23 cellular contexts compared by ENCODE assay signal in genomic region chr12:62621239-62621638, GRCh38.
A peak's percentile ranks its signal among the peaks of the same experiment; 100 is the strongest.
DNase-seq lines count a peak whose midpoint lies in the region; ATAC-seq and TF ChIP-seq lines count a peak whose summit lies in the region.
"Had no signal": no experiment of that assay in that cellular context is flagged by ENCODE, and none has a peak within 500 bp of the region (broad histone marks: within the 10 kb centered on the region; RNA-seq: fewer than 3 reads in every experiment).

No MANE protein-coding gene starts in this region.

- TF ChIP-seq CTCF in left lung (IDR thresholded peaks at IDR 0.05), result no peak

- intact Hi-C loops in left lung (cut with DNase I) (no loop called here), left colon (cut with DNase I, micrococcal nuclease) (no loop called here)

- peaks cover 10% of the 10 kb centered on the region for H3K4me1 Mint-ChIP-seq in stimulated activated naive CD8-positive, alpha-beta T cell treated with anti-CD3 and anti-CD28 coated beads, Interleukin-15, amount 100 ng/mL, for 72 hours
- H3K4me1 Mint-ChIP-seq: T-cell had no signal

- H3K27me3 ChIP-seq in left lung, result no peaks in the 10 kb centered on the region
- H3K27me3 ChIP-seq: cardiac muscle cell, MG63 had no signal

- ATAC-seq in left lung, result peak; percentile 63
- no peak for ATAC-seq in stimulated activated naive CD8-positive, alpha-beta T cell treated with anti-CD3 and anti-CD28 coated beads, Interleukin-15, amount 100 ng/mL, for 72 hours
- ATAC-seq in left colon, result no peak
- ATAC-seq in HG02571 (IDR thresholded peaks at IDR 0.05; ENCODE audit: unreplicated experiment), result no peak
- ATAC-seq: activated T-cell treated with anti-CD3 and anti-CD28 coated beads, Interleukin-2, amount 50 U/mL, for 72 hours; GM12878; HCT116; T-cell had no signal

- no peak overlapping the region for H3K4me3 Mint-ChIP-seq in stimulated activated naive CD8-positive, alpha-beta T cell treated with anti-CD3 and anti-CD28 coated beads, Interleukin-15, amount 100 ng/mL, for 72 hours
- H3K4me3 Mint-ChIP-seq: activated T-cell treated with anti-CD3 and anti-CD28 coated beads, Interleukin-2, amount 50 U/mL, for 72 hours; naive B cell; T-cell had no signal

- no peaks in the 10 kb centered on the region for H3K9me3 ChIP-seq in left lung
- H3K9me3 ChIP-seq: MG63 had no signal

- H3K27ac ChIP-seq in left lung, result no peak overlapping the region
- H3K27ac ChIP-seq: cardiac muscle cell had no signal

- H3K9me3 Mint-ChIP-seq in stimulated activated naive CD8-positive, alpha-beta T cell treated with anti-CD3 and anti-CD28 coated beads, Interleukin-15, amount 100 ng/mL, for 72 hours, result no peaks in the 10 kb centered on the region
- H3K9me3 Mint-ChIP-seq: activated T-cell treated with anti-CD3 and anti-CD28 coated beads, Interleukin-2, amount 50 U/mL, for 72 hours; naive B cell; T-cell had no signal

- DNase-seq in NCI-H1105 (lab: John Stamatoyannopoulos, UW), result peak; percentile 75
- DNase-seq in NCI-H2029 (lab: John Stamatoyannopoulos, UW), result peak; percentile 92
- peak; percentile 97 for DNase-seq in NCI-H510A treated with DMSO at 0.1 percent for 48 hours (lab: John Stamatoyannopoulos, UW)
- no peak for DNase-seq in left lung
- no peak for DNase-seq in NCI-H82 (lab: John Stamatoyannopoulos, UW)
- no peak for DNase-seq in stimulated activated naive CD8-positive, alpha-beta T cell treated with anti-CD3 and anti-CD28 coated beads, Interleukin-15, amount 100 ng/mL, for 72 hours
- DNase-seq in left colon, result no peak
- DNase-seq: activated CD8-positive, alpha-beta memory T cell treated with anti-CD3 and anti-CD28 coated beads for 24 hours; activated naive CD4-positive, alpha-beta T cell treated with anti-CD3 and anti-CD28 coated beads, Interleukin-2, amount 50 U/mL, for 16 hours; activated T-cell treated with anti-CD3 and anti-CD28 coated beads, Interleukin-2, amount 50 U/mL, for 72 hours; cortex of kidney; mesendoderm; MG63; naive B cell; NCI-H524; SIG-M5; stimulated activated CD4-positive, alpha-beta T cell treated with anti-CD3 and anti-CD28 coated beads, Interleukin-4, amount 100 ng/mL, for 1 hour; stimulated activated naive CD4-positive, alpha-beta T cell; T-cell had no signal

- H3K4me1 ChIP-seq in left lung, result peaks cover 0 to 7% of the 10 kb centered on the region in 2 donors

- no peak overlapping the region for H3K4me3 ChIP-seq in left lung
- H3K4me3 ChIP-seq: cardiac muscle cell, GM12878, MG63 had no signal

- no peaks in the 10 kb centered on the region for H3K36me3 ChIP-seq in left lung
- H3K36me3 ChIP-seq: cardiac muscle cell had no signal

- peaks cover 16% of the 10 kb centered on the region for H3K27me3 Mint-ChIP-seq in stimulated activated naive CD8-positive, alpha-beta T cell treated with anti-CD3 and anti-CD28 coated beads, Interleukin-15, amount 100 ng/mL, for 72 hours

- no peak overlapping the region for H3K27ac Mint-ChIP-seq in stimulated activated naive CD8-positive, alpha-beta T cell treated with anti-CD3 and anti-CD28 coated beads, Interleukin-15, amount 100 ng/mL, for 72 hours
- H3K27ac Mint-ChIP-seq: naive B cell, T-cell had no signal

Comparison
In these comparisons a context has a peak if more than half of its experiments do, and no peak if none do; other contexts are left out.
1. DNase-seq: peak in NCI-H1105 (single experiment), NCI-H2029 (single experiment) and NCI-H510A treated with DMSO at 0.1 percent for 48 hours (single experiment); none in left lung (0 of 2), NCI-H82 (single experiment), stimulated activated naive CD8-positive, alpha-beta T cell treated with anti-CD3 and anti-CD28 coated beads, Interleukin-15, amount 100 ng/mL, for 72 hours (0 of 2) and left colon (0 of 2).